In the genomic region with DNA sequence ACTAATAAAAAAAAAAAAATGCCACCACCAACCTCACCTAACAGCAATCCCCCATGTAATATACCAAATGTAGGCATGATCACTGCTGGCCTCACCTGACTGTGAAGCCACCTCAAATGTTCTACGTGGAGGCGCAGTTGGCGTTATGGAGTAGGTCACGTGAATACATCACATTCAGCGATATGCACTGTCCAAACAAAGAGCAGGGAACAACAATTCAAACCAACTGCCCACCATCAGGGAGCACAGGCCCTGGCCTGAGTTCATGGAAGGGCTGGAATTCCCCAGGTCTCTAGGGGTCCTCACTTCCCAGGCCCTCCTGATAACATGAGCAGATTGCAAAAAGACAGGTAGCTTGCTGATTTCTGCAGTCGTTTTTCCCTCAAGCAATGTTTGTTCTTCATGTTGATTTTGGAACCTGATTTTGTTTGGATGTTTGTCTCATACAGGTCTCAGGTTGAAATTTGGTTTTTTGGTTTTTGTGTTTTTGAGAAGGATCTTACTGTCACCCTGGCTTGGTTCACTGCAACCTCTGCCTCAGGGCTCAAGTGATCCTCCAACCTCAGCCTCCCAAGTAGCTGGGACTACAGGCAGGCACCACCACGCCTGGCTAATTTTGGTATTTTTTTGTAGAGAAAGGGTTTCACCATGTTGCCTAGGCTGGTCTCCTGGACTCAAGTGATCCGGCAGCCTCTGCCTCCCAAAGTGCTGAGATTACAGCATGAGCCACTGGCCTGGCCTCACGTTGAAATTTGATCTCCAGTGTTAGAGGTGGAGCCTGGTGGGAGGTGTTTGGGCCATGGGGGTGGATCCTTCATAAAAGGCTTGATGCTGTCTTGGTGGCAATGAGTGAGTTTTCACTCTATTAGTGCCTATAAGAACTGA, we compare ENCODE assay signal across 26 cellular contexts. TPM values are rescaled to one million over a fixed set of nuclear protein-coding genes. Genes with fewer than 3 reads are reported as not detected.
A peak's percentile ranks its signal among the peaks of the same experiment; 100 is the strongest.
DNase-seq lines count a peak whose midpoint lies in the region; ATAC-seq and TF ChIP-seq lines count a peak whose summit lies in the region.
"Had no signal": no experiment of that assay in that cellular context is flagged by ENCODE, and none has a peak within 500 bp of the region (broad histone marks: within the 10 kb centered on the region; RNA-seq: fewer than 3 reads in every experiment).

No MANE protein-coding gene starts in this region.

- H3K9me3 ChIP-seq in HEK293 (ENCODE audit: control insufficient read depth, insufficient read depth, low read depth, low read length), result no peaks in the 10 kb centered on the region
- H3K9me3 ChIP-seq in OCI-LY7 (ENCODE audit: low read length), result no peaks in the 10 kb centered on the region
- H3K9me3 ChIP-seq: HAP-1 had no signal

- H3K9me3 Mint-ChIP-seq in WTC11, result peaks cover 4% of the 10 kb centered on the region; the same call in 1 of the 2 replicates
- no peaks in the 10 kb centered on the region for H3K9me3 Mint-ChIP-seq in activated T-cell treated with anti-CD3 and anti-CD28 coated beads, Interleukin-2, amount 50 U/mL, for 24 hours
- H3K9me3 Mint-ChIP-seq: activated naive CD4-positive, alpha-beta T cell treated with anti-CD3 and anti-CD28 coated beads, Interleukin-2, amount 50 U/mL, for 72 hours; activated T-cell treated with anti-CD3 and anti-CD28 coated beads, Interleukin-2, amount 50 U/mL, for 72 hours; stimulated activated naive CD8-positive, alpha-beta T cell treated with anti-CD3 and anti-CD28 coated beads, Interleukin-15, amount 100 ng/mL, for 72 hours had no signal

- H3K27ac ChIP-seq in C4-2B (peak overlapping the region; percentile 64), HEK293 (ENCODE audit: extremely low read depth, low read depth, low read length) (no peak overlapping the region), OCI-LY7 (ENCODE audit: low read depth, low read length, poor library complexity, severe bottlenecking) (no peak overlapping the region)
- H3K27ac ChIP-seq: skin epidermis had no signal

- H3K4me1 Mint-ChIP-seq in WTC11, result peaks cover 53% of the 10 kb centered on the region
- no peaks in the 10 kb centered on the region for H3K4me1 Mint-ChIP-seq in activated T-cell treated with anti-CD3 and anti-CD28 coated beads, Interleukin-2, amount 50 U/mL, for 24 hours (ENCODE audit: low read depth)
- H3K4me1 Mint-ChIP-seq: CD8-positive, alpha-beta memory T cell had no signal

- H3K27me3 Mint-ChIP-seq in WTC11 (ENCODE audit: low read depth), result no peaks in the 10 kb centered on the region
- peaks cover 14% of the 10 kb centered on the region for H3K27me3 Mint-ChIP-seq in activated T-cell treated with anti-CD3 and anti-CD28 coated beads, Interleukin-2, amount 50 U/mL, for 24 hours
- H3K27me3 Mint-ChIP-seq: progenitor cell of endocrine pancreas, type B pancreatic cell had no signal

- H4K20me1 ChIP-seq in OCI-LY7 (ENCODE audit: insufficient read depth, low read length), result no peaks in the 10 kb centered on the region

- intact Hi-C loops in OCI-LY7 (cut with micrococcal nuclease; ENCODE audit: unreplicated experiment), result no loop called here

- H3K4me3 Mint-ChIP-seq in WTC11, result no peak overlapping the region
- no peak overlapping the region for H3K4me3 Mint-ChIP-seq in activated T-cell treated with anti-CD3 and anti-CD28 coated beads, Interleukin-2, amount 50 U/mL, for 24 hours
- H3K4me3 Mint-ChIP-seq: activated T-cell treated with anti-CD3 and anti-CD28 coated beads, Interleukin-2, amount 50 U/mL, for 72 hours; CD8-positive, alpha-beta memory T cell; neural crest cell; stimulated activated naive CD8-positive, alpha-beta T cell treated with anti-CD3 and anti-CD28 coated beads, Interleukin-15, amount 100 ng/mL, for 72 hours; type B pancreatic cell had no signal

- POLR2A ChIA-PET in HEK293 (lab: Yijun Ruan, JAX) (no interaction called here), WTC11 (lab: Charles Lee) (no interaction called here), OCI-LY7 (lab: Charles Lee) (no interaction called here)

- H3K36me3 Mint-ChIP-seq in WTC11, result no peaks in the 10 kb centered on the region
- no peaks in the 10 kb centered on the region for H3K36me3 Mint-ChIP-seq in activated T-cell treated with anti-CD3 and anti-CD28 coated beads, Interleukin-2, amount 50 U/mL, for 24 hours (ENCODE audit: low read depth)
- H3K36me3 Mint-ChIP-seq: activated naive CD4-positive, alpha-beta T cell treated with anti-CD3 and anti-CD28 coated beads, Interleukin-2, amount 50 U/mL, for 72 hours; type B pancreatic cell had no signal

- no peak overlapping the region for H2AFZ ChIP-seq in OCI-LY7 (ENCODE audit: low read length)

- DNase-seq in WTC11 (ENCODE audit: low spot score) (peak; percentile 33), left lobe of liver (ENCODE audit: low spot score) (peak; percentile 70), OCI-LY7 (ENCODE audit: low spot score) (no peak)
- no peak for DNase-seq in activated T-cell treated with anti-CD3 and anti-CD28 coated beads, Interleukin-2, amount 50 U/mL, for 24 hours
- DNase-seq: activated CD4-positive, alpha-beta T cell treated with anti-CD3 and anti-CD28 coated beads for 1 hour; activated T-cell treated with anti-CD3 and anti-CD28 coated beads, Interleukin-2, amount 50 U/mL, for 72 hours; CD8-positive, alpha-beta memory T cell; DMS79 treated with DMSO at 0.1 percent for 48 hours; effector CD4-positive, alpha-beta T cell; left cardiac atrium; NCI-H1105 treated with DMSO at 0.1 percent for 48 hours; NCI-H2227 treated with DMSO at 0.1 percent for 48 hours; NK-92 treated with Interleukin-12 subunit alpha and Interleukin-12 subunit beta, amount 100 ng/mL, for 24 hours; stimulated activated CD4-positive, alpha-beta T cell treated with anti-CD3 and anti-CD28 coated beads, Interleukin-2, amount 100 ng/mL, for 48 hours; stimulated activated naive CD8-positive, alpha-beta T cell treated with anti-CD3 and anti-CD28 coated beads, Interleukin-15, amount 100 ng/mL, for 72 hours had no signal

- no peak overlapping the region for H3K4me2 ChIP-seq in OCI-LY7 (ENCODE audit: low read length)

- CTCF ChIA-PET in HEK293 (lab: Yijun Ruan, JAX) (no interaction called here), WTC11 (lab: Charles Lee) (interaction anchor here (2.3 kb wide), 1 partner anchor 53 kb away, joined by 6 read pairs; no protein-coding TSS in a partner anchor), OCI-LY7 (lab: Charles Lee; ENCODE audit: unreplicated experiment) (no interaction called here)

- H3K36me3 ChIP-seq in HEK293 (ENCODE audit: control insufficient read depth in 2 of 2, insufficient read depth in 1 of 2, low read length in 2 of 2) (no peaks in the 10 kb centered on the region), OCI-LY7 (ENCODE audit: insufficient read depth, low read length) (no peaks in the 10 kb centered on the region)
- H3K36me3 ChIP-seq: HAP-1 had no signal

- TF ChIP-seq CTCF in C4-2B (conservative IDR thresholded peaks at IDR 0.05) (no peak), HEK293 (tag by site-specific recombination; IDR thresholded peaks at IDR 0.05) (no peak), WTC11 (IDR thresholded peaks at IDR 0.05) (no peak), OCI-LY7 (conservative IDR thresholded peaks at IDR 0.05; ENCODE audit: low read length) (no peak)

- H3K27ac Mint-ChIP-seq in WTC11, result peak overlapping the region; percentile 91; the same call in 1 of the 2 replicates
- no peak overlapping the region for H3K27ac Mint-ChIP-seq in activated T-cell treated with anti-CD3 and anti-CD28 coated beads, Interleukin-2, amount 50 U/mL, for 24 hours
- H3K27ac Mint-ChIP-seq: activated naive CD4-positive, alpha-beta T cell treated with anti-CD3 and anti-CD28 coated beads, Interleukin-2, amount 50 U/mL, for 72 hours; activated T-cell treated with anti-CD3 and anti-CD28 coated beads, Interleukin-2, amount 50 U/mL, for 72 hours; CD8-positive, alpha-beta memory T cell; progenitor cell of endocrine pancreas; stimulated activated naive CD8-positive, alpha-beta T cell treated with anti-CD3 and anti-CD28 coated beads, Interleukin-15, amount 100 ng/mL, for 72 hours; type B pancreatic cell had no signal

- no TSS peak for BruUV-seq in OCI-LY7 (replicated peaks; lab: Mats Ljungman, UMichigan)

- no peaks in the 10 kb centered on the region for H3K4me1 ChIP-seq in HEK293 (ENCODE audit: control insufficient read depth, insufficient read depth, low read length)
- no peaks in the 10 kb centered on the region for H3K4me1 ChIP-seq in OCI-LY7 (ENCODE audit: insufficient read depth, low read length, poor library complexity, severe bottlenecking)
- H3K4me1 ChIP-seq: HAP-1 had no signal

- H3K4me3 ChIP-seq in HEK293 (ENCODE audit: low read depth, low read length), result no peak overlapping the region
- no peak overlapping the region for H3K4me3 ChIP-seq in OCI-LY7 (ENCODE audit: low read depth, low read length, poor library complexity, severe bottlenecking)
- H3K4me3 ChIP-seq: HAP-1, skin epidermis had no signal

- ATAC-seq in WTC11 (peak; percentile 88), left lobe of liver (peak; percentile 85), GM18498 (IDR thresholded peaks at IDR 0.05; ENCODE audit: unreplicated experiment) (no peak), HG03039 (IDR thresholded peaks at IDR 0.05; ENCODE audit: unreplicated experiment) (no peak)
- ATAC-seq: activated naive CD4-positive, alpha-beta T cell treated with anti-CD3 and anti-CD28 coated beads, Interleukin-2, amount 50 U/mL, for 72 hours; activated T-cell treated with anti-CD3 and anti-CD28 coated beads, Interleukin-2, amount 50 U/mL, for 72 hours; SK-N-SH treated with all-trans-retinoic acid at 6 μM for 48 hours; stimulated activated naive CD8-positive, alpha-beta T cell treated with anti-CD3 and anti-CD28 coated beads, Interleukin-15, amount 100 ng/mL, for 72 hours had no signal

- H3K79me2 ChIP-seq in OCI-LY7 (ENCODE audit: insufficient read depth, low read depth, low read length), result no peaks in the 10 kb centered on the region

- H3K9me2 ChIP-seq in OCI-LY7 (ENCODE audit: insufficient read depth, low read length), result no peaks in the 10 kb centered on the region

TF ChIP-seq in HEK293, 187 proteins besides CTCF, POLR2A, EP300 and RAD21 (continues in another document):
- no peak for TF ChIP-seq ZNF155 (tag by site-specific recombination; IDR thresholded peaks at IDR 0.05)

TF ChIP-seq in WTC11, 78 proteins besides CTCF, POLR2A, EP300 and RAD21 (continues in another document):
- TF ChIP-seq ZNF219 (CRISPR knock-in tag; IDR thresholded peaks at IDR 0.05; ENCODE audit: borderline replicate concordance), result no peak
- TF ChIP-seq NR2C2 (CRISPR knock-in tag; IDR thresholded peaks at IDR 0.05), result no peak

RNA-seq across cellular contexts. Expression of gene TBC1D8, which starts 15.5 kb away (rescaled TPM):
- total RNA-seq in WTC11 (2021) (30.3 to 51.7 TPM (median 32.0 TPM) in 3 replicates), left lobe of liver (23.7 TPM), OCI-LY7 (2022) (0.49 and 1.7 TPM in 2 replicates)
- 0.03 and 0.22 TPM in 2 replicates for total RNA-seq in OCI-LY7 (2014; rRNA removed; shearing (Covaris generic))

Comparison
In these comparisons a context has a peak if more than half of its experiments do, and no peak if none do; other contexts are left out.
1. ATAC-seq: peak in WTC11 (single experiment) and left lobe of liver (single experiment); none in GM18498 (single experiment) and HG03039 (single experiment).
2. DNase-seq: peak in WTC11 (single experiment) and left lobe of liver (single experiment); none in OCI-LY7 (single experiment) and activated T-cell treated with anti-CD3 and anti-CD28 coated beads, Interleukin-2, amount 50 U/mL, for 24 hours (single experiment).